Comparison of ENCODE assay signal across 2 cellular contexts in genomic region chr10:118911361-118911760, GRCh38.
TF ChIP-seq lines count a peak whose summit lies in the region.

No MANE protein-coding gene starts in this region.

TF ChIP-seq in HCT116, 20 proteins besides CTCF, POLR2A, EP300 and RAD21 (continued from another document):
- TF ChIP-seq CBX3 (IDR thresholded peaks at IDR 0.05; ENCODE audit: low read depth) = peak; percentile 84; the same call in 1 of the 2 replicates
- peak; percentile 29; the same call in 1 of the 2 replicates for TF ChIP-seq POLR2AphosphoS5 (IDR thresholded peaks at IDR 0.05; ENCODE audit: low read depth, low read length)
- TF ChIP-seq EGR1 (IDR thresholded peaks at IDR 0.05; ENCODE audit: low read depth) = peak; percentile 75; the same call in 1 of the 2 replicates
- peak; percentile 70 for TF ChIP-seq FOSL1 (IDR thresholded peaks at IDR 0.05; ENCODE audit: low read depth)
- TF ChIP-seq, protein P1, sequence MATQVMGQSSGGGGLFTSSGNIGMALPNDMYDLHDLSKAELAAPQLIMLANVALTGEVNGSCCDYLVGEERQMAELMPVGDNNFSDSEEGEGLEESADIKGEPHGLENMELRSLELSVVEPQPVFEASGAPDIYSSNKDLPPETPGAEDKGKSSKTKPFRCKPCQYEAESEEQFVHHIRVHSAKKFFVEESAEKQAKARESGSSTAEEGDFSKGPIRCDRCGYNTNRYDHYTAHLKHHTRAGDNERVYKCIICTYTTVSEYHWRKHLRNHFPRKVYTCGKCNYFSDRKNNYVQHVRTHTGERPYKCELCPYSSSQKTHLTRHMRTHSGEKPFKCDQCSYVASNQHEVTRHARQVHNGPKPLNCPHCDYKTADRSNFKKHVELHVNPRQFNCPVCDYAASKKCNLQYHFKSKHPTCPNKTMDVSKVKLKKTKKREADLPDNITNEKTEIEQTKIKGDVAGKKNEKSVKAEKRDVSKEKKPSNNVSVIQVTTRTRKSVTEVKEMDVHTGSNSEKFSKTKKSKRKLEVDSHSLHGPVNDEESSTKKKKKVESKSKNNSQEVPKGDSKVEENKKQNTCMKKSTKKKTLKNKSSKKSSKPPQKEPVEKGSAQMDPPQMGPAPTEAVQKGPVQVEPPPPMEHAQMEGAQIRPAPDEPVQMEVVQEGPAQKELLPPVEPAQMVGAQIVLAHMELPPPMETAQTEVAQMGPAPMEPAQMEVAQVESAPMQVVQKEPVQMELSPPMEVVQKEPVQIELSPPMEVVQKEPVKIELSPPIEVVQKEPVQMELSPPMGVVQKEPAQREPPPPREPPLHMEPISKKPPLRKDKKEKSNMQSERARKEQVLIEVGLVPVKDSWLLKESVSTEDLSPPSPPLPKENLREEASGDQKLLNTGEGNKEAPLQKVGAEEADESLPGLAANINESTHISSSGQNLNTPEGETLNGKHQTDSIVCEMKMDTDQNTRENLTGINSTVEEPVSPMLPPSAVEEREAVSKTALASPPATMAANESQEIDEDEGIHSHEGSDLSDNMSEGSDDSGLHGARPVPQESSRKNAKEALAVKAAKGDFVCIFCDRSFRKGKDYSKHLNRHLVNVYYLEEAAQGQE (IDR thresholded peaks at IDR 0.05; ENCODE audit: low read depth) = no peak
- TF ChIP-seq CEBPB (IDR thresholded peaks at IDR 0.05; ENCODE audit: low read depth) = peak; percentile 59; the same call in 1 of the 2 replicates
- no peak for TF ChIP-seq ZBTB33 (IDR thresholded peaks at IDR 0.05; ENCODE audit: extremely low read depth, insufficient replicate concordance, low read length)
- TF ChIP-seq ZFX (IDR thresholded peaks at IDR 0.05) = no peak

TF ChIP-seq in GM23338, 12 proteins besides CTCF, POLR2A, EP300 and RAD21 (continued from another document):
- TF ChIP-seq, protein P1 (IDR thresholded peaks at IDR 0.05; ENCODE audit: unreplicated experiment) = no peak
- TF ChIP-seq, protein P2, sequence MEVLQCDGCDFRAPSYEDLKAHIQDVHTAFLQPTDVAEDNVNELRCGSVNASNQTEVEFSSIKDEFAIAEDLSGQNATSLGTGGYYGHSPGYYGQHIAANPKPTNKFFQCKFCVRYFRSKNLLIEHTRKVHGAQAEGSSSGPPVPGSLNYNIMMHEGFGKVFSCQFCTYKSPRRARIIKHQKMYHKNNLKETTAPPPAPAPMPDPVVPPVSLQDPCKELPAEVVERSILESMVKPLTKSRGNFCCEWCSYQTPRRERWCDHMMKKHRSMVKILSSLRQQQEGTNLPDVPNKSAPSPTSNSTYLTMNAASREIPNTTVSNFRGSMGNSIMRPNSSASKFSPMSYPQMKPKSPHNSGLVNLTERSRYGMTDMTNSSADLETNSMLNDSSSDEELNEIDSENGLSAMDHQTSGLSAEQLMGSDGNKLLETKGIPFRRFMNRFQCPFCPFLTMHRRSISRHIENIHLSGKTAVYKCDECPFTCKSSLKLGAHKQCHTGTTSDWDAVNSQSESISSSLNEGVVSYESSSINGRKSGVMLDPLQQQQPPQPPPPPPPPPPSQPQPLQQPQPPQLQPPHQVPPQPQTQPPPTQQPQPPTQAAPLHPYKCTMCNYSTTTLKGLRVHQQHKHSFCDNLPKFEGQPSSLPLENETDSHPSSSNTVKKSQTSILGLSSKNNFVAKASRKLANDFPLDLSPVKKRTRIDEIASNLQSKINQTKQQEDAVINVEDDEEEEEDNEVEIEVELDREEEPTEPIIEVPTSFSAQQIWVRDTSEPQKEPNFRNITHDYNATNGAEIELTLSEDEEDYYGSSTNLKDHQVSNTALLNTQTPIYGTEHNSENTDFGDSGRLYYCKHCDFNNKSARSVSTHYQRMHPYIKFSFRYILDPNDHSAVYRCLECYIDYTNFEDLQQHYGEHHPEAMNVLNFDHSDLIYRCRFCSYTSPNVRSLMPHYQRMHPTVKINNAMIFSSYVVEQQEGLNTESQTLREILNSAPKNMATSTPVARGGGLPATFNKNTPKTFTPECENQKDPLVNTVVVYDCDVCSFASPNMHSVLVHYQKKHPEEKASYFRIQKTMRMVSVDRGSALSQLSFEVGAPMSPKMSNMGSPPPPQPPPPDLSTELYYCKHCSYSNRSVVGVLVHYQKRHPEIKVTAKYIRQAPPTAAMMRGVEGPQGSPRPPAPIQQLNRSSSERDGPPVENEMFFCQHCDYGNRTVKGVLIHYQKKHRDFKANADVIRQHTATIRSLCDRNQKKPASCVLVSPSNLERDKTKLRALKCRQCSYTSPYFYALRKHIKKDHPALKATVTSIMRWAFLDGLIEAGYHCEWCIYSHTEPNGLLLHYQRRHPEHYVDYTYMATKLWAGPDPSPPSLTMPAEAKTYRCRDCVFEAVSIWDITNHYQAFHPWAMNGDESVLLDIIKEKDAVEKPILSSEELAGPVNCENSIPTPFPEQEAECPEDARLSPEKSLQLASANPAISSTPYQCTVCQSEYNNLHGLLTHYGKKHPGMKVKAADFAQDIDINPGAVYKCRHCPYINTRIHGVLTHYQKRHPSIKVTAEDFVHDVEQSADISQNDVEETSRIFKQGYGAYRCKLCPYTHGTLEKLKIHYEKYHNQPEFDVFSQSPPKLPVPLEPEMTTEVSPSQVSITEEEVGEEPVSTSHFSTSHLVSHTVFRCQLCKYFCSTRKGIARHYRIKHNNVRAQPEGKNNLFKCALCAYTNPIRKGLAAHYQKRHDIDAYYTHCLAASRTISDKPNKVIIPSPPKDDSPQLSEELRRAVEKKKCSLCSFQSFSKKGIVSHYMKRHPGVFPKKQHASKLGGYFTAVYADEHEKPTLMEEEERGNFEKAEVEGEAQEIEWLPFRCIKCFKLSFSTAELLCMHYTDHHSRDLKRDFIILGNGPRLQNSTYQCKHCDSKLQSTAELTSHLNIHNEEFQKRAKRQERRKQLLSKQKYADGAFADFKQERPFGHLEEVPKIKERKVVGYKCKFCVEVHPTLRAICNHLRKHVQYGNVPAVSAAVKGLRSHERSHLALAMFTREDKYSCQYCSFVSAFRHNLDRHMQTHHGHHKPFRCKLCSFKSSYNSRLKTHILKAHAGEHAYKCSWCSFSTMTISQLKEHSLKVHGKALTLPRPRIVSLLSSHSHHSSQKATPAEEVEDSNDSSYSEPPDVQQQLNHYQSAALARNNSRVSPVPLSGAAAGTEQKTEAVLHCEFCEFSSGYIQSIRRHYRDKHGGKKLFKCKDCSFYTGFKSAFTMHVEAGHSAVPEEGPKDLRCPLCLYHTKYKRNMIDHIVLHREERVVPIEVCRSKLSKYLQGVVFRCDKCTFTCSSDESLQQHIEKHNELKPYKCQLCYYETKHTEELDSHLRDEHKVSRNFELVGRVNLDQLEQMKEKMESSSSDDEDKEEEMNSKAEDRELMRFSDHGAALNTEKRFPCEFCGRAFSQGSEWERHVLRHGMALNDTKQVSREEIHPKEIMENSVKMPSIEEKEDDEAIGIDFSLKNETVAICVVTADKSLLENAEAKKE (CRISPR knock-in tag; IDR thresholded peaks at IDR 0.05) = no peak
- TF ChIP-seq NANOG (IDR thresholded peaks at IDR 0.05; ENCODE audit: borderline replicate concordance) = no peak
- no peak for TF ChIP-seq CREB1 (CRISPR knock-in tag; IDR thresholded peaks at IDR 0.05; ENCODE audit: low read depth)
- TF ChIP-seq POLR2AphosphoS5 (IDR thresholded peaks at IDR 0.05; ENCODE audit: low read depth) = no peak
